ENCODE assay signal across 1 cellular context in genomic region chr7:116492654-116493109, GRCh38.
TF ChIP-seq lines count a peak whose summit lies in the region.

No MANE protein-coding gene starts in this region.

TF ChIP-seq in SK-N-SH treated with all-trans-retinoic acid at 6 μM for 48 hours, 23 proteins besides CTCF, POLR2A, EP300 and RAD21 (continued from another document):
- TF ChIP-seq OSR1 (CRISPR knock-in tag; IDR thresholded peaks at IDR 0.05) (no peak), ISL1 (CRISPR knock-in tag; IDR thresholded peaks at IDR 0.05) (no peak), ZNF8 (CRISPR knock-in tag; IDR thresholded peaks at IDR 0.05) (no peak), ZNF565 (CRISPR knock-in tag; conservative IDR thresholded peaks at IDR 0.05; ENCODE audit: low read depth) (no peak), PPARA (CRISPR knock-in tag; IDR thresholded peaks at IDR 0.05; ENCODE audit: borderline replicate concordance) (no peak), GLIS3 (CRISPR knock-in tag; IDR thresholded peaks at IDR 0.05) (no peak), CSDC2 (CRISPR knock-in tag; IDR thresholded peaks at IDR 0.05) (no peak), ESRRG (CRISPR knock-in tag; IDR thresholded peaks at IDR 0.05) (no peak), RARB (CRISPR knock-in tag; IDR thresholded peaks at IDR 0.05) (no peak), TCF4 (CRISPR knock-in tag; IDR thresholded peaks at IDR 0.05; ENCODE audit: borderline replicate concordance) (no peak)
